ENCODE assay signal across 1 cellular context in the genomic region with DNA sequence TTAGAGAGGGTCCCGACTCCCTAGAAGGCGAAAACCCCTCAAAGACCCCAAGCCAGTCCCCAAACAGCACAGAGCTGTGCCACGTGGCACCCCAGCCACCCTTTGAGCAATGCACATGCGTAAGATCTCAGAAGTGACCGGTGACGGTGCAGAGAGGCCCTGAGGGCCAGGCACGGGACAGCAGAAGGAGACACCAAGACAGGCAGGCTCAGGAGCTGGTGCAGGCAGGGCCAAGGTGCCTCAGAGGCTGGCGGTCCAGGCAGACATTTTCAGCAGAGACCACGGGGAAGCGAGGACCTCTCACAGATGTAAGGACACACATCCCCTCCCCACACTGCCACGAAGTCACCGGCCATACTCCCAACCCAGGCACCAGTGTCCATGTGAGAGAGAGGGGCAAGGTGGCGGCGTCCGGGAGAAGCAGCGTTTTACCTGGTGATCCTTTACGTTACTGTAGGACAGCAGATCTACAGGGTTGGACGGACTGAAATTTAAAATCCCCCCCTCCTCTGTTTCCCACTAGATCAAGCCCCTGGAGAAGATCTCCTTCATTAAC.
TF ChIP-seq lines count a peak whose summit lies in the region.

No MANE protein-coding gene starts in this region.

TF ChIP-seq in HCT116, 20 proteins besides CTCF, POLR2A, EP300 and RAD21 (continued from another document):
- TF ChIP-seq SIN3A (IDR thresholded peaks at IDR 0.05; ENCODE audit: low read depth), result no peak
- TF ChIP-seq SP1 (IDR thresholded peaks at IDR 0.05; ENCODE audit: low read depth), result no peak
- TF ChIP-seq POLR2AphosphoS5 (IDR thresholded peaks at IDR 0.05; ENCODE audit: low read depth, low read length), result no peak
- no peak for TF ChIP-seq CBX3 (IDR thresholded peaks at IDR 0.05; ENCODE audit: low read depth)
- TF ChIP-seq, protein P1, sequence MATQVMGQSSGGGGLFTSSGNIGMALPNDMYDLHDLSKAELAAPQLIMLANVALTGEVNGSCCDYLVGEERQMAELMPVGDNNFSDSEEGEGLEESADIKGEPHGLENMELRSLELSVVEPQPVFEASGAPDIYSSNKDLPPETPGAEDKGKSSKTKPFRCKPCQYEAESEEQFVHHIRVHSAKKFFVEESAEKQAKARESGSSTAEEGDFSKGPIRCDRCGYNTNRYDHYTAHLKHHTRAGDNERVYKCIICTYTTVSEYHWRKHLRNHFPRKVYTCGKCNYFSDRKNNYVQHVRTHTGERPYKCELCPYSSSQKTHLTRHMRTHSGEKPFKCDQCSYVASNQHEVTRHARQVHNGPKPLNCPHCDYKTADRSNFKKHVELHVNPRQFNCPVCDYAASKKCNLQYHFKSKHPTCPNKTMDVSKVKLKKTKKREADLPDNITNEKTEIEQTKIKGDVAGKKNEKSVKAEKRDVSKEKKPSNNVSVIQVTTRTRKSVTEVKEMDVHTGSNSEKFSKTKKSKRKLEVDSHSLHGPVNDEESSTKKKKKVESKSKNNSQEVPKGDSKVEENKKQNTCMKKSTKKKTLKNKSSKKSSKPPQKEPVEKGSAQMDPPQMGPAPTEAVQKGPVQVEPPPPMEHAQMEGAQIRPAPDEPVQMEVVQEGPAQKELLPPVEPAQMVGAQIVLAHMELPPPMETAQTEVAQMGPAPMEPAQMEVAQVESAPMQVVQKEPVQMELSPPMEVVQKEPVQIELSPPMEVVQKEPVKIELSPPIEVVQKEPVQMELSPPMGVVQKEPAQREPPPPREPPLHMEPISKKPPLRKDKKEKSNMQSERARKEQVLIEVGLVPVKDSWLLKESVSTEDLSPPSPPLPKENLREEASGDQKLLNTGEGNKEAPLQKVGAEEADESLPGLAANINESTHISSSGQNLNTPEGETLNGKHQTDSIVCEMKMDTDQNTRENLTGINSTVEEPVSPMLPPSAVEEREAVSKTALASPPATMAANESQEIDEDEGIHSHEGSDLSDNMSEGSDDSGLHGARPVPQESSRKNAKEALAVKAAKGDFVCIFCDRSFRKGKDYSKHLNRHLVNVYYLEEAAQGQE (IDR thresholded peaks at IDR 0.05; ENCODE audit: low read depth), result no peak
- TF ChIP-seq, protein P2, sequence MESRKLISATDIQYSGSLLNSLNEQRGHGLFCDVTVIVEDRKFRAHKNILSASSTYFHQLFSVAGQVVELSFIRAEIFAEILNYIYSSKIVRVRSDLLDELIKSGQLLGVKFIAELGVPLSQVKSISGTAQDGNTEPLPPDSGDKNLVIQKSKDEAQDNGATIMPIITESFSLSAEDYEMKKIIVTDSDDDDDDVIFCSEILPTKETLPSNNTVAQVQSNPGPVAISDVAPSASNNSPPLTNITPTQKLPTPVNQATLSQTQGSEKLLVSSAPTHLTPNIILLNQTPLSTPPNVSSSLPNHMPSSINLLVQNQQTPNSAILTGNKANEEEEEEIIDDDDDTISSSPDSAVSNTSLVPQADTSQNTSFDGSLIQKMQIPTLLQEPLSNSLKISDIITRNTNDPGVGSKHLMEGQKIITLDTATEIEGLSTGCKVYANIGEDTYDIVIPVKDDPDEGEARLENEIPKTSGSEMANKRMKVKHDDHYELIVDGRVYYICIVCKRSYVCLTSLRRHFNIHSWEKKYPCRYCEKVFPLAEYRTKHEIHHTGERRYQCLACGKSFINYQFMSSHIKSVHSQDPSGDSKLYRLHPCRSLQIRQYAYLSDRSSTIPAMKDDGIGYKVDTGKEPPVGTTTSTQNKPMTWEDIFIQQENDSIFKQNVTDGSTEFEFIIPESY (IDR thresholded peaks at IDR 0.05; ENCODE audit: extremely low read depth, insufficient replicate concordance, low read length), result no peak
- no peak for TF ChIP-seq YY1 (IDR thresholded peaks at IDR 0.05; ENCODE audit: extremely low read depth, insufficient replicate concordance, low read depth, low read length)
- TF ChIP-seq EZH2 (IDR thresholded peaks at IDR 0.05), result no peak
- no peak for TF ChIP-seq EZH2phosphoT487 (IDR thresholded peaks at IDR 0.05; ENCODE audit: borderline replicate concordance)
